8 cellular contexts compared by ENCODE assay signal in the genomic region with DNA sequence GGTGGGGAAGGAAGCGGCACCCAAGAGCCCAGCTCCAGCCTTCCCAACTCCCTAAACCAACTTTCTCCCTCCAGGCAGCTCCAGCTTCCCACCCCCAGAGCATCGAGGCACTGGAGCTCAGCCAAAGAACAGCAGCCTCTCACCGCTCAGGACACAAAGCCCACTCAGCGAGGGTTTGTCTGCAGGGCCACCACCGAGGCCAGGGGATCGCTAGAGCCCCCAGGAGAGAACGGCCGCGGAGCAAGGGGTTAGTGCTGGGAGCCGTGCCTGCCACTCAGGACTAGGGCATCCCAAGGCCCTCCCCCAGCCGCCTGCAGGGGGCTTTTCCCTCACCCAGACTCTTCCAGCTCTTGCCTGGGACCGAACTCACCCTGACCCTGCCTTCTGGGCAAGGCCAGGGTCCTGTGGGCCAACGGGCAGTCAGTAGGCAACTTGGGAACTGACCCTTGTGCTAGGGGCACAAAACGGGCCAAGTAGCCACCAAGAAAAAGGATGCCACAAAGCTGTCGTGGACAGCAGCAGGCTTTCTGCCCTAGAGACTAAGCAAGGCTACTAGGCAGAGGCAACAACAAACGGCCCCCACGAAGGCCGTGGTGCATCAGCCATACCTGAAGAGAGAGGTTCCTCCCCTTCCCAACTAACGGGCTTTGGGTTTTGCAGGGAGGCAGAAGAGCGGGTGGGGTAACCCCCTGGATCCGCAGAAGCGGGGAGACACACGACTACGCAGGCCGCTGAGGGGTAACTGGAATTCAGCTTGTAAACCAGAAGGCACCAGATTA. TPM values are rescaled to one million over a fixed set of nuclear protein-coding genes. Genes with fewer than 3 reads are reported as not detected.
A peak's percentile ranks its signal among the peaks of the same experiment; 100 is the strongest.
DNase-seq lines count a peak whose midpoint lies in the region; TF ChIP-seq lines count a peak whose summit lies in the region.

No MANE protein-coding gene starts in this region.

- H3K4me3 ChIP-seq in GM12865 (ENCODE audit: low read depth, low read length): peak overlapping the region; percentile 92
- H3K4me3 ChIP-seq in esophagus muscularis mucosa: peak overlapping the region; percentile 65 to 81 (median 72)
- H3K4me3 ChIP-seq in retinal pigment epithelial cell (ENCODE audit: low read length): peak overlapping the region; percentile 95

- WGBS in esophagus muscularis mucosa: 43% methylated on average over 20 of the region's 25 CpGs

- intact Hi-C loops in esophagus muscularis mucosa (cut with DNase I): no loop called here

- peak overlapping the region; percentile 95 to 99 (median 98) for H3K27ac ChIP-seq in esophagus muscularis mucosa (replicated peaks in 1 of 4)

- peaks cover 0 to 2% (median 0%) of the 10 kb centered on the region in 4 donors for H3K36me3 ChIP-seq in esophagus muscularis mucosa

- no peak for TF ChIP-seq POLR2A in esophagus muscularis mucosa (IDR thresholded peaks at IDR 0.05; ENCODE audit: low read depth)

- no peaks in the 10 kb centered on the region for H3K9me3 ChIP-seq in esophagus muscularis mucosa

- no peak for TF ChIP-seq CTCF in GM12865 (IDR thresholded peaks at IDR 0.05; ENCODE audit: insufficient read depth, low read depth, low read length, missing control alignments)
- no peak for TF ChIP-seq CTCF in esophagus muscularis mucosa (IDR thresholded peaks at IDR 0.05)
- no peak for TF ChIP-seq CTCF in retinal pigment epithelial cell (conservative IDR thresholded peaks at IDR 0.05; ENCODE audit: low read depth, low read length)

- no peaks in the 10 kb centered on the region for H3K27me3 ChIP-seq in esophagus muscularis mucosa

- DNase-seq in GM12865 (ENCODE audit: low read depth) (no peak), RPMI8226 (peak; percentile 34), esophagus muscularis mucosa (ENCODE audit: extremely low spot score) (no peak), retinal pigment epithelial cell (ENCODE audit: low read depth) (no peak), islet precursor cell (no peak), hypothalamus (lab: John Stamatoyannopoulos, UW) (no peak), middle frontal gyrus (ENCODE audit: extremely low spot score, low spot score) (no peak), DMS153 (lab: John Stamatoyannopoulos, UW) (no peak)

- peaks cover 53 to 71% (median 63%) of the 10 kb centered on the region in 4 donors for H3K4me1 ChIP-seq in esophagus muscularis mucosa

- no peak for TF ChIP-seq EP300 in esophagus muscularis mucosa (IDR thresholded peaks at IDR 0.05)

RNA-seq across cellular contexts. Expression of gene HCFC1, which starts 2.3 kb away (rescaled TPM):
- 100 to 1,000 TPM in 1 of 4 donors, 10 to 100 TPM in 3; 50.7 to 102 (median 60.8) TPM for total RNA-seq in esophagus muscularis mucosa

RNA-seq across cellular contexts. Expression of gene TMEM187, which starts 3.2 kb away (rescaled TPM):
- total RNA-seq in esophagus muscularis mucosa: 1 to 10 TPM; 3.6 to 6.9 (median 6.1) TPM

RNA-seq across cellular contexts. Expression of gene RENBP, which starts 24.9 kb away (rescaled TPM):
- 10 to 100 TPM in 1 of 4 donors, 1 to 10 TPM in 3; 8.0 to 12.6 (median 9.1) TPM for total RNA-seq in esophagus muscularis mucosa

RNA-seq across cellular contexts. Expression of gene NAA10, which starts 34.5 kb away (rescaled TPM):
- total RNA-seq in esophagus muscularis mucosa: 100 to 1,000 TPM in 2 of 4 donors, 10 to 100 TPM in 2; 89.3 to 106 (median 95.4) TPM

RNA-seq across cellular contexts. Expression of gene ARHGAP4, which starts 43.2 kb away (rescaled TPM):
- total RNA-seq in esophagus muscularis mucosa: 10 to 100 TPM; 15.9 to 22.4 (median 17.7) TPM
